In genomic region chr19:2231621-2232221, GRCh38 we compare ENCODE assay signal across 1 cellular context.
TF ChIP-seq lines count a peak whose summit lies in the region.

No MANE protein-coding gene starts in this region.

TF ChIP-seq in HepG2, 621 proteins besides CTCF, POLR2A, EP300 and RAD21 (continues in another document):
- TF ChIP-seq ZC3H4 (CRISPR knock-in tag; IDR thresholded peaks at IDR 0.05; ENCODE audit: borderline replicate concordance) (0 out of 2 replicates have a peak, but pooled peaks have one; percentile 44), POLR2AphosphoS5 (IDR thresholded peaks at IDR 0.05; ENCODE audit: low read depth, low read length) (peak; percentile 55; the same call in 1 of the 2 replicates), NAIF1 (CRISPR knock-in tag; IDR thresholded peaks at IDR 0.05; ENCODE audit: borderline replicate concordance) (no peak), THAP9 (CRISPR knock-in tag; IDR thresholded peaks at IDR 0.05; ENCODE audit: borderline replicate concordance) (no peak), ZSCAN30 (CRISPR knock-in tag; IDR thresholded peaks at IDR 0.05) (no peak), ATF5 (CRISPR knock-in tag; IDR thresholded peaks at IDR 0.05; ENCODE audit: low read depth) (no peak), ZNF484 (CRISPR knock-in tag; IDR thresholded peaks at IDR 0.05; ENCODE audit: borderline replicate concordance, low read depth) (no peak), ZBTB33 (CRISPR knock-in tag; IDR thresholded peaks at IDR 0.05) (peak; percentile 4; the same call in 1 of the 2 replicates), HOMEZ (CRISPR knock-in tag; IDR thresholded peaks at IDR 0.05; ENCODE audit: low read depth) (no peak), RBFOX2 (IDR thresholded peaks at IDR 0.05; ENCODE audit: low read depth, low read length) (peak; percentile 60; the same call in 1 of the 2 replicates), STAG1 (CRISPR knock-in tag; IDR thresholded peaks at IDR 0.05) (peak; percentile 16; the same call in 1 of the 2 replicates), HNRNPLL (IDR thresholded peaks at IDR 0.05; ENCODE audit: low read depth, low read length, poor library complexity, severe bottlenecking) (no peak), ZNF800 (CRISPR knock-in tag; IDR thresholded peaks at IDR 0.05) (no peak), AKAP8 (CRISPR knock-in tag; IDR thresholded peaks at IDR 0.05) (peak; percentile 66), SP4 (CRISPR knock-in tag; IDR thresholded peaks at IDR 0.05) (no peak), AGO1 (IDR thresholded peaks at IDR 0.05; ENCODE audit: low read depth, low read length, poor library complexity, severe bottlenecking) (peak; percentile 88), HOXA7 (CRISPR knock-in tag; IDR thresholded peaks at IDR 0.05) (no peak), MTA1 (CRISPR knock-in tag; IDR thresholded peaks at IDR 0.05; ENCODE audit: borderline replicate concordance) (peak; percentile 35; the same call in 1 of the 2 replicates), RBM22 (optimal IDR thresholded peaks at IDR 0.05; ENCODE audit: low read length) (peak; percentile 94), SIX1 (CRISPR knock-in tag; IDR thresholded peaks at IDR 0.05; ENCODE audit: borderline replicate concordance) (no peak), KAT7 (CRISPR knock-in tag; IDR thresholded peaks at IDR 0.05; ENCODE audit: borderline replicate concordance) (no peak), FOXA3 (CRISPR knock-in tag; IDR thresholded peaks at IDR 0.05) (no peak), ZNF737 (CRISPR knock-in tag; IDR thresholded peaks at IDR 0.05; ENCODE audit: borderline replicate concordance) (no peak), ZNF512 (CRISPR knock-in tag; IDR thresholded peaks at IDR 0.05) (no peak), ZNF260 (CRISPR knock-in tag; IDR thresholded peaks at IDR 0.05; ENCODE audit: borderline replicate concordance, low read depth) (no peak), EED (CRISPR knock-in tag; IDR thresholded peaks at IDR 0.05) (no peak), ZNF256 (CRISPR knock-in tag; conservative IDR thresholded peaks at IDR 0.05) (no peak), HNF1B (CRISPR knock-in tag; IDR thresholded peaks at IDR 0.05) (no peak), MBNL3 (CRISPR knock-in tag; conservative IDR thresholded peaks at IDR 0.05) (no peak), GTF3A (CRISPR knock-in tag; conservative IDR thresholded peaks at IDR 0.05) (0 out of 2 replicates have a peak, but pooled peaks have one; percentile 77), ZC3H13 (CRISPR knock-in tag; IDR thresholded peaks at IDR 0.05) (peak; percentile 37; the same call in 1 of the 2 replicates), XRCC5 (optimal IDR thresholded peaks at IDR 0.05; ENCODE audit: low read length) (peak; percentile 15), ZNF292 (CRISPR knock-in tag; IDR thresholded peaks at IDR 0.05; ENCODE audit: borderline replicate concordance, low read depth) (no peak), ZNF687 (CRISPR knock-in tag; IDR thresholded peaks at IDR 0.05) (peak; percentile 24; the same call in 1 of the 2 replicates), PITX1 (CRISPR knock-in tag; IDR thresholded peaks at IDR 0.05) (0 out of 2 replicates have a peak, but pooled peaks have one; percentile 32), SOX13 (IDR thresholded peaks at IDR 0.05) (no peak), SOX13 (CRISPR knock-in tag; conservative IDR thresholded peaks at IDR 0.05 in 1 of 2, IDR thresholded peaks at IDR 0.05 in 1 of 2) (no peak), ZNF746 (CRISPR knock-in tag; IDR thresholded peaks at IDR 0.05) (no peak), HNRNPL (IDR thresholded peaks at IDR 0.05; ENCODE audit: low read depth, low read length) (0 out of 2 replicates have a peak, but pooled peaks have one; percentile 50), HIVEP1 (CRISPR knock-in tag; IDR thresholded peaks at IDR 0.05) (0 out of 2 replicates have a peak, but pooled peaks have one; percentile 2), FOXK2 (IDR thresholded peaks at IDR 0.05) (no peak), ZMAT3 (CRISPR knock-in tag; conservative IDR thresholded peaks at IDR 0.05) (no peak)
